ENCODE assay signal across 8 cellular contexts in genomic region chr4:125085-125820, GRCh38. TPM values are rescaled to one million over a fixed set of nuclear protein-coding genes. Genes with fewer than 3 reads are reported as not detected.
DNase-seq lines count a peak whose midpoint lies in the region; ATAC-seq, FAIRE-seq and TF ChIP-seq lines count a peak whose summit lies in the region.

No MANE protein-coding gene starts in this region.

- intact Hi-C loops in HepG2 (cut with micrococcal nuclease; ENCODE audit: unreplicated experiment) = no loop called here
- intact Hi-C loops in stomach (cut with DNase I; ENCODE audit: low total_unique reads) = no loop called here

- in situ Hi-C loops in HepG2 (cut with HindIII; ENCODE audit: extremely low pct_ligation_motif_present, low pct_unique_long_range_greater_than_20kb) = no loop called here

- no peak for FAIRE-seq in HepG2 (lab: Jason Lieb, UNC)

- no peaks in the 10 kb centered on the region for H4K20me1 ChIP-seq in HepG2 (ENCODE audit: insufficient read depth, low read length)

- no peaks in the 10 kb centered on the region for H3K79me2 ChIP-seq in HepG2 (ENCODE audit: insufficient read depth, low read length)

- peaks cover 3 to 58% (median 6%) of the 10 kb centered on the region in 4 donors for H3K9me3 ChIP-seq in liver (ENCODE audit: control insufficient read depth in 4 of 4, low read length in 3 of 4)
- peaks cover 61% of the 10 kb centered on the region for H3K9me3 ChIP-seq in HepG2 (ENCODE audit: low read length)
- H3K9me3 ChIP-seq in lung (ENCODE audit: control insufficient read depth in 2 of 2, insufficient read depth in 1 of 2, low read length in 1 of 2) = peaks cover 0 to 4% of the 10 kb centered on the region in 2 donors
- H3K9me3 ChIP-seq in stomach = peaks cover 0 to 58% (median 18%) of the 10 kb centered on the region in 4 donors

- H3K9me3 Mint-ChIP-seq in T-helper 1 cell treated with Interleukin-12 subunit alpha and Interleukin-12 subunit beta and Interleukin-4 antibody, amounts not matched to agents 30 μg/mL and 1 μg/mL, for 36 hours = peaks cover 27% of the 10 kb centered on the region

- H3K27ac ChIP-seq in liver (ENCODE audit: low read depth in 1 of 2, low read length in 2 of 2) (peak overlapping the region; percentile 85 to 90), HepG2 (ENCODE audit: extremely low read length, insufficient read depth, low read length) (no peak overlapping the region), lung (ENCODE audit: low read depth in 1 of 2, low read length in 1 of 2) (peak overlapping the region; percentile 82 to 96), stomach (peak overlapping the region; percentile 84 to 96 (median 93))

- peak overlapping the region; percentile 94 for H3K4me3 Mint-ChIP-seq in T-helper 1 cell treated with Interleukin-12 subunit alpha and Interleukin-12 subunit beta and Interleukin-4 antibody, amounts not matched to agents 30 μg/mL and 1 μg/mL, for 36 hours

- H3K4me1 ChIP-seq in liver (ENCODE audit: control insufficient read depth in 4 of 4, insufficient read depth in 4 of 4, low read length in 3 of 4) (peaks cover 2 to 14% (median 8%) of the 10 kb centered on the region in 4 donors), HepG2 (ENCODE audit: insufficient read depth, low read length) (no peaks in the 10 kb centered on the region), lung (ENCODE audit: control insufficient read depth in 2 of 2, insufficient read depth in 2 of 2, low read length in 2 of 2) (peaks cover 0 to 2% of the 10 kb centered on the region in 2 donors), stomach (peaks cover 6 to 19% (median 16%) of the 10 kb centered on the region in 4 donors)

- TF ChIP-seq POLR2A in HepG2 (IDR thresholded peaks at IDR 0.05; ENCODE audit: insufficient read depth in 1 of 2, low read depth in 2 of 2, low read length in 2 of 2) = no peak
- no peak for TF ChIP-seq POLR2A in stomach (IDR thresholded peaks at IDR 0.05)

- H3K27me3 ChIP-seq in liver (ENCODE audit: control insufficient read depth in 4 of 4, insufficient read depth in 4 of 4, low read length in 3 of 4) (no peaks in the 10 kb centered on the region), HepG2 (ENCODE audit: control insufficient read depth in 1 of 2, insufficient read depth in 2 of 2, low read length in 2 of 2) (no peaks in the 10 kb centered on the region), lung (ENCODE audit: control insufficient read depth, insufficient read depth) (no peaks in the 10 kb centered on the region), stomach (no peaks in the 10 kb centered on the region)

- TF ChIP-seq RAD21 in liver (IDR thresholded peaks at IDR 0.05) = no peak
- TF ChIP-seq RAD21 in HepG2 (CRISPR knock-in tag; IDR thresholded peaks at IDR 0.05) = no peak

- H2AFZ ChIP-seq in HepG2 (ENCODE audit: low read length) = no peak overlapping the region

- POLR2A ChIA-PET in HepG2 (lab: Yijun Ruan, JAX) = no interaction called here

- TF ChIP-seq CTCF in liver (IDR thresholded peaks at IDR 0.05; ENCODE audit: low read depth, low read length, missing input control) (no peak), HepG2 (CRISPR knock-in tag; IDR thresholded peaks at IDR 0.05) (no peak), lung (IDR thresholded peaks at IDR 0.05; ENCODE audit: control extremely low read depth, extremely low read depth) (no peak), stomach (IDR thresholded peaks at IDR 0.05) (no peak)

- H3K36me3 ChIP-seq in liver (ENCODE audit: control insufficient read depth in 4 of 4, insufficient read depth in 3 of 4, low read depth in 1 of 4, low read length in 3 of 4) = peaks cover 2 to 34% (median 16%) of the 10 kb centered on the region in 4 donors
- H3K36me3 ChIP-seq in HepG2 (replicated peaks in 1 of 2; ENCODE audit: control insufficient read depth in 1 of 2, insufficient read depth in 2 of 2, low read length in 2 of 2) = no peaks in the 10 kb centered on the region
- H3K36me3 ChIP-seq in lung (ENCODE audit: control insufficient read depth in 2 of 2, insufficient read depth in 2 of 2, low read length in 2 of 2) = peaks cover 0 to 2% of the 10 kb centered on the region in 2 donors
- peaks cover 4 to 24% (median 23%) of the 10 kb centered on the region in 4 donors for H3K36me3 ChIP-seq in stomach

- no TSS peak for BruUV-seq in HepG2 (replicated peaks; lab: Mats Ljungman, UMichigan)

- H3K9ac ChIP-seq in liver (ENCODE audit: low read depth in 1 of 2, low read length in 2 of 2) (peak overlapping the region in 1 of 2 donors; percentile 81), HepG2 (ENCODE audit: insufficient read depth, low read depth, low read length) (no peak overlapping the region)

- peaks cover 21% of the 10 kb centered on the region for H3K4me1 Mint-ChIP-seq in T-helper 1 cell treated with Interleukin-12 subunit alpha and Interleukin-12 subunit beta and Interleukin-4 antibody, amounts not matched to agents 30 μg/mL and 1 μg/mL, for 36 hours (ENCODE audit: low read depth)

- no peaks in the 10 kb centered on the region for H3K27me3 Mint-ChIP-seq in T-helper 1 cell treated with Interleukin-12 subunit alpha and Interleukin-12 subunit beta and Interleukin-4 antibody, amounts not matched to agents 30 μg/mL and 1 μg/mL, for 36 hours (ENCODE audit: low read depth)

- CTCF ChIA-PET in HepG2 (lab: Yijun Ruan, JAX; ENCODE audit: low intra/inter-chr PET ratio, low total read pairs) = no interaction called here

- H3K27ac Mint-ChIP-seq in T-helper 1 cell treated with Interleukin-12 subunit alpha and Interleukin-12 subunit beta and Interleukin-4 antibody, amounts not matched to agents 30 μg/mL and 1 μg/mL, for 36 hours = peak overlapping the region; percentile 96

- H3K4me3 ChIP-seq in liver (ENCODE audit: low read depth in 1 of 3, low read length in 3 of 3) (peak overlapping the region; percentile 58 to 75 (median 73)), HepG2 (replicated peaks in 1 of 3; ENCODE audit: insufficient read depth in 1 of 3, low read depth in 2 of 3, low read length in 3 of 3) (no peak overlapping the region), lung (peak overlapping the region; percentile 85), stomach (peak overlapping the region; percentile 67 to 88 (median 84))

- peaks cover 38% of the 10 kb centered on the region for H3K36me3 Mint-ChIP-seq in T-helper 1 cell treated with Interleukin-12 subunit alpha and Interleukin-12 subunit beta and Interleukin-4 antibody, amounts not matched to agents 30 μg/mL and 1 μg/mL, for 36 hours (ENCODE audit: low read depth)

- no peak for ATAC-seq in HepG2
- peak; percentile 25 for ATAC-seq in HG03175 (IDR thresholded peaks at IDR 0.05; ENCODE audit: unreplicated experiment)
- ATAC-seq in lung (ENCODE audit: insufficient read depth, low FRiP score) = no peak

- no peak overlapping the region for H3K4me2 ChIP-seq in HepG2 (ENCODE audit: low read depth, low read length)

- TF ChIP-seq EP300 in HepG2 (IDR thresholded peaks at IDR 0.05; ENCODE audit: low read depth in 2 of 2, low read length in 2 of 2) (no peak), HepG2 (CRISPR knock-in tag; IDR thresholded peaks at IDR 0.05; ENCODE audit: borderline replicate concordance) (no peak), stomach (IDR thresholded peaks at IDR 0.05) (no peak)

- WGBS in liver = 8% methylated on average over 34 of the region's 34 CpGs
- 53% methylated on average over 31 of the region's 34 CpGs for WGBS in HepG2 (ENCODE audit: low lambda C conversion rate)
- 4 to 5% methylated on average over 34 of the region's 34 CpGs for WGBS in lung, 2 donors
- 1 to 24% (median 3%) methylated on average over 24 to 34 of the region's 34 CpGs for WGBS in stomach, 5 donors

- DNase-seq in HepG2 (ENCODE audit: low spot score) = no peak
- peak; percentile 58 for DNase-seq in ecto neural progenitor cell (ENCODE audit: low spot score)
- peak; percentile 46 for DNase-seq in lung (ENCODE audit: low spot score)
- DNase-seq in stomach = peak; percentile 47
- DNase-seq in NCI-H2107 treated with DMSO at 0.1 percent for 48 hours (lab: John Stamatoyannopoulos, UW; ENCODE audit: unreplicated experiment) = no peak

TF ChIP-seq in liver, 16 proteins besides CTCF, POLR2A, EP300 and RAD21 (continues in another document):
- no peak for TF ChIP-seq YY1 (IDR thresholded peaks at IDR 0.05)
- TF ChIP-seq GABPA (IDR thresholded peaks at IDR 0.05 in 1 of 2, conservative IDR thresholded peaks at IDR 0.05 in 1 of 2) = peak in 1 of 2 donors; percentile 58

TF ChIP-seq in HepG2, 621 proteins besides CTCF, POLR2A, EP300 and RAD21 (continues in another document):
- TF ChIP-seq JDP2 (CRISPR knock-in tag; IDR thresholded peaks at IDR 0.05; ENCODE audit: borderline replicate concordance) = no peak
- no peak for TF ChIP-seq CREB1 (IDR thresholded peaks at IDR 0.05)
- no peak for TF ChIP-seq CREB1 (CRISPR knock-in tag; IDR thresholded peaks at IDR 0.05)
- TF ChIP-seq ZNF253 (CRISPR knock-in tag; IDR thresholded peaks at IDR 0.05; ENCODE audit: borderline replicate concordance) = no peak
- no peak for TF ChIP-seq NBN (conservative IDR thresholded peaks at IDR 0.05)

RNA-seq across cellular contexts. Expression of gene ZNF718, which starts 1.0 kb away (rescaled TPM):
- total RNA-seq in liver = 1 to 10 TPM; 3.7 to 6.5 TPM
- 1 to 10 TPM in 1 of 2 donors, under 1 TPM in 1; 0.50 to 1.1 TPM for polyA plus RNA-seq in liver
- not detected in 2 replicates for total RNA-seq in HepG2 (2016; rRNA removed; fragmentation: Illumina TruSeq; extraction: Trizol)
- total RNA-seq in HepG2 (2016; cell fraction: cytosol; rRNA removed; fragmentation: Illumina TruSeq; extraction: Trizol; ENCODE audit: low read depth) = not detected in 2 replicates
- not detected in 2 replicates for total RNA-seq in HepG2 (2016; cell fraction: insoluble cytoplasmic fraction; rRNA removed; fragmentation: Illumina TruSeq; extraction: Trizol)
- total RNA-seq in HepG2 (2016; cell fraction: membrane; rRNA removed; fragmentation: Illumina TruSeq; extraction: Trizol) = not detected in 2 replicates
- total RNA-seq in HepG2 (2016; cell fraction: nucleus; rRNA removed; fragmentation: Illumina TruSeq; extraction: Trizol) = not detected in 2 replicates
- polyA plus RNA-seq in HepG2 (2011; rRNA removed) = not detected in 2 replicates
- polyA plus RNA-seq in HepG2 (2011; cell fraction: cytosol; rRNA removed) = not detected in 2 replicates
- polyA plus RNA-seq in HepG2 (2011; cell fraction: nucleus; rRNA removed) = not detected in 2 replicates
- not detected in 2 replicates for polyA plus RNA-seq in HepG2 (2012)
- polyA plus RNA-seq in HepG2 (2016; cell fraction: cytosol; fragmentation: Illumina TruSeq; extraction: Trizol; ENCODE audit: low read depth) = not detected in 2 replicates
- polyA plus RNA-seq in HepG2 (2016; cell fraction: insoluble cytoplasmic fraction; fragmentation: Illumina TruSeq; extraction: Trizol; ENCODE audit: low read depth) = not detected in 2 replicates
- not detected in 2 replicates for polyA plus RNA-seq in HepG2 (2016; cell fraction: membrane; fragmentation: Illumina TruSeq; extraction: Trizol; ENCODE audit: low read depth)
- polyA plus RNA-seq in HepG2 (2016; cell fraction: nucleus; fragmentation: Illumina TruSeq; extraction: Trizol; ENCODE audit: insufficient read depth, low read depth) = not detected in 2 replicates
- 2.2 TPM in 1 of 2 replicates, not detected in the other for polyA minus RNA-seq in HepG2 (2011; rRNA and poly(A)+ RNA removed; ENCODE audit: low replicate concordance)
- polyA minus RNA-seq in HepG2 (2011; cell fraction: cytosol; rRNA and poly(A)+ RNA removed) = not detected in 2 replicates
- polyA minus RNA-seq in HepG2 (2011; cell fraction: nucleus; rRNA and poly(A)+ RNA removed) = not detected in 2 replicates
- total RNA-seq in lung = 10 to 100 TPM in 1 of 2 donors, 1 to 10 TPM in 1; 7.2 to 27.7 TPM
- polyA plus RNA-seq in lung = 1 to 10 TPM; 1.4 to 1.5 TPM
- total RNA-seq in stomach = 10 to 100 TPM in 2 of 5 donors, 1 to 10 TPM in 2, under 1 TPM in 1; 0.58 to 18.2 (median 7.1) TPM
- 1 to 10 TPM in 1 of 3 donors, under 1 TPM in 2; 0.61 to 1.5 (median 0.68) TPM for polyA plus RNA-seq in stomach

Comparison
In these comparisons a context has a peak if more than half of its experiments do, and no peak if none do; other contexts are left out.
1. H3K4me3 ChIP-seq: peak in liver (3 of 3), lung (single experiment) and stomach (4 of 4); none in HepG2 (0 of 3).
2. DNase-seq: peak in ecto neural progenitor cell (single experiment), lung (single experiment) and stomach (single experiment); none in HepG2 (single experiment) and NCI-H2107 treated with DMSO at 0.1 percent for 48 hours (single experiment).